ENCODE assay signal across 18 cellular contexts in the genomic region with DNA sequence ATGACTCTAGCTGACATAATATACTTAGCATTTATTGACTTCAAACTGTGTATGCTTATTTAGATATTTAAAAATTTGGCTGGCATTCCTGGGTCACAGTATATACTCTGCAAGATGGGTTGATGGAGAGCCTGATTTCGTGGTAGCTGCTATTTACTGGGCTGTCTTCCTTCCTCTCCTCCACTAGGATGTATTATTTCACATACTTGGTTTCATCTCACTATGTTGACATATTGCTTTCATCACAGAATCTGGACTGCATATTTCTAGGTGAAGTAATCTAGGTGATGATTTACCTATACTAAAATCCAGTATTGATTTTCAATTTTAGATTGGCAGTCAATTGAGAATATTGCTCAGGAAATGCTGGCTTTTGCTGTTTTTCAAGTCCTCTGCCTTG.
"Had no signal": no experiment of that assay in that cellular context is flagged by ENCODE, and none has a peak within 500 bp of the region (broad histone marks: within the 10 kb centered on the region; RNA-seq: fewer than 3 reads in every experiment).

No MANE protein-coding gene starts in this region.

- H3K4me3 Mint-ChIP-seq: effector memory CD8-positive, alpha-beta T cell; mesothelial cell of epicardium; naive B cell; natural killer cell treated with Interleukin-12 subunit alpha and Interleukin-12 subunit beta and Interleukin-15 and Interleukin-18, amount 100 ng/mL, for 72 hours; stimulated activated naive B cell treated with anti-CD40 and anti-IgM and Interleukin-4, amounts not matched to agents 10 μg/mL and 1 μg/mL and 100 μg/mL, for 72 hours; stimulated activated naive CD8-positive, alpha-beta T cell treated with anti-CD3 and anti-CD28 coated beads, Interleukin-15, Interleukin-2, amounts not matched to agents 100 ng/mL and 50 ng/mL, for 24 hours had no signal

- H3K27ac ChIP-seq: psoas muscle, thoracic aorta, tibial nerve, upper lobe of left lung had no signal

- ATAC-seq: effector memory CD8-positive, alpha-beta T cell; mucosa of descending colon; natural killer cell treated with Interleukin-12 subunit alpha and Interleukin-12 subunit beta and Interleukin-15 and Interleukin-18, amount 100 ng/mL, for 72 hours; psoas muscle; right cardiac atrium; stimulated activated naive B cell treated with anti-CD40 and anti-IgM and Interleukin-4, amounts not matched to agents 10 μg/mL and 1 μg/mL and 100 μg/mL, for 72 hours had no signal

- H3K36me3 Mint-ChIP-seq: mesothelial cell of epicardium; naive B cell; natural killer cell treated with Interleukin-12 subunit alpha and Interleukin-12 subunit beta and Interleukin-15 and Interleukin-18, amount 100 ng/mL, for 72 hours; stimulated activated naive B cell treated with anti-CD40 and anti-IgM and Interleukin-4, amounts not matched to agents 10 μg/mL and 1 μg/mL and 100 μg/mL, for 72 hours had no signal

- H3K4me3 ChIP-seq: mucosa of descending colon, psoas muscle, thoracic aorta, tibial nerve, upper lobe of left lung had no signal

- H3K27me3 ChIP-seq: tibial nerve, upper lobe of left lung had no signal

- H3K9me3 ChIP-seq: mucosa of descending colon, psoas muscle, thoracic aorta, tibial nerve, upper lobe of left lung had no signal

- DNase-seq: cortex of kidney; effector memory CD8-positive, alpha-beta T cell; mesenchymal stem cell; mucosa of descending colon; naive B cell; nucleus accumbens; psoas muscle; right cardiac atrium; small intestine; stimulated activated CD4-positive, alpha-beta T cell treated with anti-CD3 and anti-CD28 coated beads, Interleukin-15, amount 100 ng/mL, for 24 hours; stimulated activated CD4-positive, alpha-beta T cell treated with anti-CD3 and anti-CD28 coated beads, Interleukin-2, amount 100 ng/mL, for 48 hours; stimulated activated naive B cell treated with anti-CD40 and anti-IgM and Interleukin-4, amounts not matched to agents 10 μg/mL and 1 μg/mL and 100 μg/mL, for 72 hours; upper lobe of left lung had no signal

- H3K36me3 ChIP-seq: thoracic aorta, tibial nerve, upper lobe of left lung had no signal

- H3K9me3 Mint-ChIP-seq: effector memory CD8-positive, alpha-beta T cell; mesothelial cell of epicardium; naive B cell; natural killer cell treated with Interleukin-12 subunit alpha and Interleukin-12 subunit beta and Interleukin-15 and Interleukin-18, amount 100 ng/mL, for 72 hours; stimulated activated naive B cell treated with anti-CD40 and anti-IgM and Interleukin-4, amounts not matched to agents 10 μg/mL and 1 μg/mL and 100 μg/mL, for 72 hours; stimulated activated naive CD8-positive, alpha-beta T cell treated with anti-CD3 and anti-CD28 coated beads, Interleukin-15, Interleukin-2, amounts not matched to agents 100 ng/mL and 50 ng/mL, for 24 hours had no signal

- H3K4me1 Mint-ChIP-seq: naive B cell; stimulated activated naive B cell treated with anti-CD40 and anti-IgM and Interleukin-4, amounts not matched to agents 10 μg/mL and 1 μg/mL and 100 μg/mL, for 72 hours had no signal

- H3K27me3 Mint-ChIP-seq: effector memory CD8-positive, alpha-beta T cell had no signal

- H3K27ac Mint-ChIP-seq: effector memory CD8-positive, alpha-beta T cell; naive B cell; natural killer cell treated with Interleukin-12 subunit alpha and Interleukin-12 subunit beta and Interleukin-15 and Interleukin-18, amount 100 ng/mL, for 72 hours; stimulated activated naive B cell treated with anti-CD40 and anti-IgM and Interleukin-4, amounts not matched to agents 10 μg/mL and 1 μg/mL and 100 μg/mL, for 72 hours; stimulated activated naive CD8-positive, alpha-beta T cell treated with anti-CD3 and anti-CD28 coated beads, Interleukin-15, Interleukin-2, amounts not matched to agents 100 ng/mL and 50 ng/mL, for 24 hours had no signal
